27 cellular contexts compared by ENCODE assay signal in the genomic region with DNA sequence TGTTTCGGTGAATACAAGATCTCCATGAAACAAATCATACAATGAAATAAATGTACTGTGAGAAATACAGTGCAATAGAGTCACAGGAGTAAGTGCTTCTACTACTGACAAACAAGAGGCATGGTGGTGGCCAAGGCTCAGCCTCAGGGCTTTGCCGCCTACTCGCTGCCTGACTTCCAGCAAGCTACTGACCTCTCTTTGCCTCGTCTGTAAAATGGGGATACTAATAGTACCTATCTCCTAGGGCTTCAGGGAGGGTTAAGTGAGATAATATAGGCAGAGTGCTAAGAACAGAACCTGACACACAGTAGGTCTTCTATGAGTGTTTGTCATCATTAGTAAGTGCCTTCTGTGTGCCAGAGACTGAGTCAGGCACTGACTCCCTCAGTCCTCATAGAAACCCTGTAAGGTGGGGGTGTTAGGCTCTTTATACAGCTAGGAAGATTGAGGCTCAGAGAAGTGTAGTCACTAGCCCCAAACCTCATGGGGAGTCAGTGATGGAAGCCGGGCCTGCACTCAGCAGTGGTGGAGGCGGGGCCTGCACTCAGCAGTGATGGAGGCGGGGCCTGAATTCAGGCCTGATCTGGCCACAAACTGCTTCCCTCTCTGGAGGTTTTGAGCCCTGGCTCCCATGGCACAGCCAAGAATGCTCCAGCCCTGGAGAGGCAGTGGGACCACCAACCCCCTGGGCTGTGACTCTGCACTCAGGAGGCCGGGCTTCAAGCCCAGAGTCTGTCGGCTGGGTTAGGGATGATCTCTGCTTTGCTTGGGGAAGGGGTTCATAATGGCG. TPM values are rescaled to one million over a fixed set of nuclear protein-coding genes. Genes with fewer than 3 reads are reported as not detected.
DNase-seq lines count a peak whose midpoint lies in the region; ATAC-seq, FAIRE-seq and TF ChIP-seq lines count a peak whose summit lies in the region.
"Had no signal": no experiment of that assay in that cellular context is flagged by ENCODE, and none has a peak within 500 bp of the region (broad histone marks: within the 10 kb centered on the region; RNA-seq: fewer than 3 reads in every experiment).

No MANE protein-coding gene starts in this region.

- peaks cover 21% of the 10 kb centered on the region for H3K9me3 Mint-ChIP-seq in WTC11
- H3K9me3 Mint-ChIP-seq: activated naive CD8-positive, alpha-beta T cell treated with anti-CD3 and anti-CD28 coated beads, Interleukin-2, amount 50 U/mL, for 24 hours had no signal

- TF ChIP-seq CTCF in WTC11 (IDR thresholded peaks at IDR 0.05) (no peak), kidney (IDR thresholded peaks at IDR 0.05; ENCODE audit: borderline replicate concordance, extremely low read depth, insufficient read depth) (no peak)

- H3K9me3 ChIP-seq in kidney (ENCODE audit: control insufficient read depth in 1 of 2, low read length in 2 of 2) = no peaks in the 10 kb centered on the region
- H3K9me3 ChIP-seq: body of pancreas, HAP-1, stomach, upper lobe of left lung had no signal

- H3K27me3 Mint-ChIP-seq in WTC11 (ENCODE audit: low read depth) = peaks cover 19% of the 10 kb centered on the region

- peaks cover 7% of the 10 kb centered on the region for H3K4me1 Mint-ChIP-seq in WTC11
- H3K4me1 Mint-ChIP-seq: activated naive CD8-positive, alpha-beta T cell treated with anti-CD3 and anti-CD28 coated beads, Interleukin-2, amount 50 U/mL, for 24 hours had no signal

- H3K27ac ChIP-seq in kidney (ENCODE audit: low read depth in 2 of 2, low read length in 2 of 2) = no peak overlapping the region
- H3K27ac ChIP-seq: body of pancreas, KMS-11, stomach, upper lobe of left lung had no signal

- H3K9ac ChIP-seq in kidney (ENCODE audit: low read length in 2 of 2) = no peak overlapping the region
- H3K9ac ChIP-seq: KMS-11 had no signal

- no peak for FAIRE-seq in kidney (lab: Jason Lieb, UNC)
- FAIRE-seq: small intestine, TTC549 had no signal

- POLR2A ChIA-PET in HEK293T (lab: Yijun Ruan, JAX) = no interaction called here
- POLR2A ChIA-PET in WTC11 (lab: Charles Lee) = no interaction called here

- DNase-seq in DMS53 (lab: John Stamatoyannopoulos, UW) (peak; percentile 40), DMS53 treated with DMSO at 0.1 percent for 48 hours (lab: John Stamatoyannopoulos, UW; ENCODE audit: unreplicated experiment) (no peak), HEK293T (ENCODE audit: extremely low spot score) (peak; percentile 40), WTC11 (ENCODE audit: low spot score) (peak; percentile 44), kidney (peak; percentile 69), kidney tubule cell (ENCODE audit: low spot score) (no peak), NCI-H2029 treated with DMSO at 0.1 percent for 48 hours (lab: John Stamatoyannopoulos, UW) (no peak)
- DNase-seq: 8988T; activated CD4-positive, alpha-beta T cell treated with anti-CD3 and anti-CD28 coated beads for 4 hours; activated CD8-positive, alpha-beta memory T cell treated with anti-CD3 and anti-CD28 coated beads, Interleukin-2, amount 50 U/mL, for 48 hours; activated gamma-delta T cell; activated naive CD8-positive, alpha-beta T cell treated with anti-CD3 and anti-CD28 coated beads, Interleukin-2, amount 50 U/mL, for 24 hours; body of pancreas; effector memory CD4-positive, alpha-beta T cell; NCI-H1694 treated with DMSO at 0.1 percent for 48 hours; NCI-H526 treated with DMSO at 0.1 percent for 48 hours; nucleus accumbens; SHP77; small intestine; stimulated activated CD4-positive, alpha-beta T cell treated with anti-CD3 and anti-CD28 coated beads, Interleukin-4, amount 100 ng/mL, for 4 hours; stomach; upper lobe of left lung had no signal

- CTCF ChIA-PET in HEK293T (lab: Yijun Ruan, JAX) = interaction anchor here (1.4 to 1.9 kb wide), 2 partner anchors 9 to 16 kb away, joined by 3 to 6 read pairs; no protein-coding TSS in a partner anchor
- CTCF ChIA-PET in WTC11 (lab: Charles Lee) = interaction anchor here (0.5 to 11.2 kb wide), 4 partner anchors 9 to 128 kb away, joined by 3 to 174 read pairs (median 3); no protein-coding TSS in a partner anchor

- ATAC-seq in WTC11 (peak; percentile 83), GM21360 (IDR thresholded peaks at IDR 0.05; ENCODE audit: unreplicated experiment) (no peak)
- ATAC-seq: activated naive CD8-positive, alpha-beta T cell treated with anti-CD3 and anti-CD28 coated beads, Interleukin-2, amount 50 U/mL, for 24 hours; body of pancreas had no signal

- peaks cover 0 to 2% of the 10 kb centered on the region in 2 donors for H3K4me1 ChIP-seq in kidney (ENCODE audit: control insufficient read depth in 1 of 2, insufficient read depth in 1 of 2, low read depth in 1 of 2, low read length in 2 of 2)
- H3K4me1 ChIP-seq: body of pancreas, HAP-1, stomach, upper lobe of left lung had no signal

- H3K4me3 Mint-ChIP-seq in WTC11 = no peak overlapping the region
- H3K4me3 Mint-ChIP-seq: activated naive CD8-positive, alpha-beta T cell treated with anti-CD3 and anti-CD28 coated beads, Interleukin-2, amount 50 U/mL, for 24 hours had no signal

- H3K36me3 ChIP-seq in kidney (ENCODE audit: control insufficient read depth in 1 of 2, insufficient read depth in 2 of 2, low read length in 2 of 2) = peaks cover 0 to 16% of the 10 kb centered on the region in 2 donors
- H3K36me3 ChIP-seq: HAP-1, stomach, upper lobe of left lung had no signal

- intact Hi-C loops in kidney (cut with DNase I) = no loop called here

- no peak overlapping the region for H3K4me3 ChIP-seq in kidney (ENCODE audit: low read length in 2 of 2)
- H3K4me3 ChIP-seq: body of pancreas, HAP-1, stomach, upper lobe of left lung had no signal

- no peak overlapping the region for H3K27ac Mint-ChIP-seq in WTC11
- H3K27ac Mint-ChIP-seq: activated naive CD8-positive, alpha-beta T cell treated with anti-CD3 and anti-CD28 coated beads, Interleukin-2, amount 50 U/mL, for 24 hours had no signal

- peaks cover 15% of the 10 kb centered on the region; the same call in 1 of the 2 replicates for H3K36me3 Mint-ChIP-seq in WTC11

TF ChIP-seq in HEK293T, 16 proteins besides CTCF, POLR2A, EP300 and RAD21:
- TF ChIP-seq ELF4 (IDR thresholded peaks at IDR 0.05) (no peak), LEF1 (IDR thresholded peaks at IDR 0.05; ENCODE audit: borderline replicate concordance) (no peak), ARNT (IDR thresholded peaks at IDR 0.05) (no peak), FOXM1 (IDR thresholded peaks at IDR 0.05; ENCODE audit: borderline replicate concordance) (no peak), FOXA1 (IDR thresholded peaks at IDR 0.05) (no peak), SP1 (IDR thresholded peaks at IDR 0.05) (no peak), HDGF (IDR thresholded peaks at IDR 0.05; ENCODE audit: borderline replicate concordance) (no peak), CTBP1 (IDR thresholded peaks at IDR 0.05; ENCODE audit: borderline replicate concordance) (no peak), FOXK2 (IDR thresholded peaks at IDR 0.05) (no peak), SUZ12 (IDR thresholded peaks at IDR 0.05) (no peak), ZNF384 (IDR thresholded peaks at IDR 0.05) (no peak), BHLHE40 (IDR thresholded peaks at IDR 0.05; ENCODE audit: borderline replicate concordance) (no peak), TARDBP (IDR thresholded peaks at IDR 0.05) (no peak), NFRKB (IDR thresholded peaks at IDR 0.05) (no peak)
- TF ChIP-seq, protein P1, sequence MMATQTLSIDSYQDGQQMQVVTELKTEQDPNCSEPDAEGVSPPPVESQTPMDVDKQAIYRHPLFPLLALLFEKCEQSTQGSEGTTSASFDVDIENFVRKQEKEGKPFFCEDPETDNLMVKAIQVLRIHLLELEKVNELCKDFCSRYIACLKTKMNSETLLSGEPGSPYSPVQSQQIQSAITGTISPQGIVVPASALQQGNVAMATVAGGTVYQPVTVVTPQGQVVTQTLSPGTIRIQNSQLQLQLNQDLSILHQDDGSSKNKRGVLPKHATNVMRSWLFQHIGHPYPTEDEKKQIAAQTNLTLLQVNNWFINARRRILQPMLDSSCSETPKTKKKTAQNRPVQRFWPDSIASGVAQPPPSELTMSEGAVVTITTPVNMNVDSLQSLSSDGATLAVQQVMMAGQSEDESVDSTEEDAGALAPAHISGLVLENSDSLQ (IDR thresholded peaks at IDR 0.05) = no peak

TF ChIP-seq in WTC11, 78 proteins besides CTCF, POLR2A, EP300 and RAD21:
- TF ChIP-seq, protein P2, sequence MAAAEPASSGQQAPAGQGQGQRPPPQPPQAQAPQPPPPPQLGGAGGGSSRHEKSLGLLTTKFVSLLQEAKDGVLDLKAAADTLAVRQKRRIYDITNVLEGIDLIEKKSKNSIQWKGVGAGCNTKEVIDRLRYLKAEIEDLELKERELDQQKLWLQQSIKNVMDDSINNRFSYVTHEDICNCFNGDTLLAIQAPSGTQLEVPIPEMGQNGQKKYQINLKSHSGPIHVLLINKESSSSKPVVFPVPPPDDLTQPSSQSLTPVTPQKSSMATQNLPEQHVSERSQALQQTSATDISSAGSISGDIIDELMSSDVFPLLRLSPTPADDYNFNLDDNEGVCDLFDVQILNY (CRISPR knock-in tag; IDR thresholded peaks at IDR 0.05) = no peak

RNA-seq across cellular contexts. Expression of a gene that starts 6.8 kb away (rescaled TPM):
- 0.30 to 0.42 TPM (median 0.37 TPM) in 3 replicates for total RNA-seq in WTC11 (2021)
- 1.4 TPM for total RNA-seq in kidney
- polyA plus RNA-seq in kidney (ENCODE audit: insufficient read depth, low read depth, low replicate concordance) = 22.7 TPM
- total RNA-seq: body of pancreas, glomerular endothelial cell, stomach had no signal
- polyA plus RNA-seq: stomach had no signal

RNA-seq across cellular contexts. Expression of a gene that starts 25.1 kb away (rescaled TPM):
- total RNA-seq in WTC11 (2021) (0.41 to 0.74 TPM (median 0.44 TPM) in 3 replicates), kidney (7.0 TPM)
- polyA plus RNA-seq in kidney (ENCODE audit: insufficient read depth, low read depth, low replicate concordance) = 42.7 TPM
- total RNA-seq: glomerular endothelial cell had no signal

RNA-seq across cellular contexts. Expression of a gene that starts 33.8 kb away (rescaled TPM):
- total RNA-seq in WTC11 (2021) (47.9 to 73.2 TPM (median 49.3 TPM) in 3 replicates), kidney (0.28 TPM)
- 0.13 TPM for polyA plus RNA-seq in kidney (ENCODE audit: insufficient read depth, low read depth, low replicate concordance)

Comparison
In these comparisons a context has a peak if more than half of its experiments do, and no peak if none do; other contexts are left out.
1. DNase-seq: peak in DMS53 (single experiment), HEK293T (single experiment), WTC11 (single experiment) and kidney (single experiment); none in DMS53 treated with DMSO at 0.1 percent for 48 hours (single experiment), kidney tubule cell (single experiment) and NCI-H2029 treated with DMSO at 0.1 percent for 48 hours (single experiment).
2. RNA of a gene that starts 33.8 kb away (total RNA-seq): 47.9 to 73.2 TPM in WTC11; 0.28 TPM in kidney (single experiment); every median in the first group is over 10 times any median in the second.